23 cellular contexts compared by ENCODE assay signal in the genomic region with DNA sequence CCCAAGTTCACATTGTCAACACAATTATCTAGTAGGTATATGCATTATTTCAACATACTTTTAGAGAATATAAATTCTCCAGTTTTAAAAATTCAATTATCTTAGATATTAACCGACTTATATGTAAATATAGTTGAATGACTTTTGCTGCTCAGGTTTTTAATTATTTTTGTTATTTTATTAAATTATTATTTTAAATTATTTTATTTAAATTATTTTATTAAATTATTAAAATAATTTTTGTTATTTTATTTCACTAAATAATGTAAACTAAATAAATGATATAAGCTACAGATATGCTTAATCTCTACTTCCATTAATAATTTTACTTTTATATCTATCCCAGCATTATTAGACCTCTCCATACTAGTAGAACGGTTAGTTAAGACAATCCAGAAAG.
"Had no signal": no experiment of that assay in that cellular context is flagged by ENCODE, and none has a peak within 500 bp of the region (broad histone marks: within the 10 kb centered on the region; RNA-seq: fewer than 3 reads in every experiment).

No MANE protein-coding gene starts in this region.

- H3K9me3 ChIP-seq: MG63, SJSA1, SK-N-SH had no signal

- H3K27ac ChIP-seq: SJSA1 had no signal

- H3K4me1 ChIP-seq: SJSA1 had no signal

- H3K4me3 ChIP-seq: MG63, SJSA1 had no signal

- FAIRE-seq: HepG2, RCC 7860 had no signal

- H3K27me3 ChIP-seq: MG63, SJSA1 had no signal

- H3K36me3 ChIP-seq: MG63, SJSA1 had no signal

- DNase-seq: IMR-90, Karpas-422, KG1, MG63, NCI-H1092 treated with DMSO at 0.1 percent for 48 hours, NCI-H1436, NCI-H187, NCI-H2029, NCI-H2081 treated with DMSO at 0.1 percent for 48 hours, NCI-H2171, NCI-H226, NCI-H446, NCI-H510A, NCI-H524 treated with DMSO at 0.1 percent for 48 hours, NCI-H69, NCI-H774, Right ventricle myocardium superior, RPMI8226, SIG-M5, SK-N-SH had no signal

- ATAC-seq: HepG2 had no signal
